Comparison of ENCODE assay signal across 13 cellular contexts in the genomic region with DNA sequence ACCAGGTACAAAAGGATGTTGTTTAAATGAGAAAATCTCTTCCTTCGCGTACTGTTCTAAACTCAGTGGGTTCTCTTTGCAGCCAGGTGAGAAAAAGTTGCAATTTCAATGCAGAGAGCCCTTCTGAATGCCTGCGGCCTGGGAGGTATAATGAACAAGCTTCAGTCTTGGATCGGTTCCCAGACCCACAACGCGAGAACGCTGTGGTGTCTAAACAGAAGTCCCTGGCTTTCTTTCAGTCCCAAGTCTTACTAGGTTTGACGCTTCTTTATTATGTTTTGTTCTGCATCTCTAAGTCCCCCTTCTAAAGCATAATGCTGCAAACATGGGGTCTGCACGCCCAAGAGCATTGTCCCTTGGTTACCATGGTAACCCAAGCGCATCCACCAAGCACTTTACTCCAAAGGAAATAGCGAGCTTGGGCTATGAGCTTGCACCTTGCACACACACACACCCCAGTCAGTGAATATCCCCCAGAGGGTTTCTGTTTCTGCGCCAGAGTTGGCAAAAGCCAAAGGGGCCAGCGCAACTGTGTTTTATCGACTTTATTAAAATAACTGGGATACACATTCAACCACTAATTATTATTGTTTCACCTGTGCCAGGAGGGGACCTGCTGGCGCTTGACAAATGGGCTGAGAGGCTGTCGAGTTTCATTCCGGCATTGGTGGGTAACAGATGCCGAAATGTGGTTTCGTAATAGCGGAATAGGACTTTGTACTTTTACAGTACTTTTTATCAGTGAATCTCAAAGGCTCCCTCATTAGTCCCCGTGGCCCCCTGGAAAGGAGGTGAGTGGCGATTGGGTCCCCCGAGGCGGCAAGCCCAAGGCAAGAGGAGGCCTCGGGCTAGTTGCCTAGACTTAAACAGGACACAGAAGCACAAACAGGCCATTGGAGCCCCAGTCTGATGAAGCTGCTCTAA.
DNase-seq lines count a peak whose midpoint lies in the region; ATAC-seq and TF ChIP-seq lines count a peak whose summit lies in the region.
"Had no signal": no experiment of that assay in that cellular context is flagged by ENCODE, and none has a peak within 500 bp of the region (broad histone marks: within the 10 kb centered on the region; RNA-seq: fewer than 3 reads in every experiment).

No MANE protein-coding gene starts in this region.

- ATAC-seq in HG03520 (IDR thresholded peaks at IDR 0.05; ENCODE audit: unreplicated experiment) = no peak
- ATAC-seq: left ventricle myocardium superior had no signal

- in situ Hi-C loops in mammary epithelial cell (cut with MboI; ENCODE audit: low sequenced_read_pairs in 2 of 2) = no loop called here

- peaks cover 5% of the 10 kb centered on the region for H3K27me3 Mint-ChIP-seq in neural progenitor cell (ENCODE audit: insufficient read depth, low read depth)

- dilution Hi-C loops in mammary epithelial cell (cut with HindIII; ENCODE audit: low sequenced_read_pairs) = no loop called here

- H3K36me3 ChIP-seq in mammary epithelial cell (ENCODE audit: insufficient read depth, low read length) (no peaks in the 10 kb centered on the region), neural progenitor cell (no peaks in the 10 kb centered on the region), spleen (no peaks in the 10 kb centered on the region), Peyer's patch (no peaks in the 10 kb centered on the region)

- TF ChIP-seq POLR2A in spleen (IDR thresholded peaks at IDR 0.05) (no peak), Peyer's patch (IDR thresholded peaks at IDR 0.05) (no peak)

- no peak overlapping the region for H3K4me3 Mint-ChIP-seq in neural progenitor cell
- H3K4me3 Mint-ChIP-seq: activated naive CD4-positive, alpha-beta T cell treated with anti-CD3 and anti-CD28 coated beads, Interleukin-2, amount 50 U/mL, for 24 hours; CD4-positive, CD25-positive, alpha-beta regulatory T cell had no signal

- H3K27me3 ChIP-seq in mammary epithelial cell (ENCODE audit: insufficient read depth, low read length) = no peaks in the 10 kb centered on the region
- no peaks in the 10 kb centered on the region for H3K27me3 ChIP-seq in neural progenitor cell
- peaks cover 0 to 4% (median 0%) of the 10 kb centered on the region in 7 donors for H3K27me3 ChIP-seq in spleen (replicated peaks in 1 of 7)
- H3K27me3 ChIP-seq in Peyer's patch = no peaks in the 10 kb centered on the region

- H3K9ac ChIP-seq in mammary epithelial cell (ENCODE audit: insufficient read depth, low read length) (peak overlapping the region; percentile 54), neural progenitor cell (no peak overlapping the region)

- peak overlapping the region; percentile 82 for H3K27ac Mint-ChIP-seq in neural progenitor cell
- H3K27ac Mint-ChIP-seq: activated naive CD4-positive, alpha-beta T cell treated with anti-CD3 and anti-CD28 coated beads, Interleukin-2, amount 50 U/mL, for 24 hours; CD4-positive, CD25-positive, alpha-beta regulatory T cell had no signal

- H3K4me1 Mint-ChIP-seq in neural progenitor cell = peaks cover 24% of the 10 kb centered on the region
- H3K4me1 Mint-ChIP-seq: activated naive CD4-positive, alpha-beta T cell treated with anti-CD3 and anti-CD28 coated beads, Interleukin-2, amount 50 U/mL, for 24 hours; CD4-positive, CD25-positive, alpha-beta regulatory T cell had no signal

- CTCF ChIA-PET in mammary epithelial cell (lab: Charles Lee; ENCODE audit: low non-redundant PET) = no interaction called here

- H3K36me3 Mint-ChIP-seq in neural progenitor cell = no peaks in the 10 kb centered on the region
- H3K36me3 Mint-ChIP-seq: activated naive CD4-positive, alpha-beta T cell treated with anti-CD3 and anti-CD28 coated beads, Interleukin-2, amount 50 U/mL, for 24 hours; CD4-positive, CD25-positive, alpha-beta regulatory T cell had no signal

- H3F3A ChIP-seq in neural progenitor cell (ENCODE audit: low read depth) = no peaks in the 10 kb centered on the region

- H3K9me3 Mint-ChIP-seq in neural progenitor cell = no peaks in the 10 kb centered on the region
- H3K9me3 Mint-ChIP-seq: activated naive CD4-positive, alpha-beta T cell treated with anti-CD3 and anti-CD28 coated beads, Interleukin-2, amount 50 U/mL, for 24 hours had no signal

- no peaks in the 10 kb centered on the region for H3K9me3 ChIP-seq in mammary epithelial cell (replicated peaks; ENCODE audit: insufficient read depth, low read length)
- no peaks in the 10 kb centered on the region for H3K9me3 ChIP-seq in neural progenitor cell (ENCODE audit: low read depth)
- H3K9me3 ChIP-seq in spleen = peaks cover 0 to 4% (median 0%) of the 10 kb centered on the region in 8 donors
- H3K9me3 ChIP-seq in Peyer's patch = no peaks in the 10 kb centered on the region

- H3K4me3 ChIP-seq in mammary epithelial cell (replicated peaks in 1 of 3; ENCODE audit: insufficient read depth in 1 of 3, low read depth in 2 of 3, low read length in 3 of 3) (peak overlapping the region in 1 of 3 experiments; percentile 10), neural progenitor cell (no peak overlapping the region), spleen (no peak overlapping the region), Peyer's patch (no peak overlapping the region)

- H4K20me1 ChIP-seq in mammary epithelial cell (ENCODE audit: insufficient read depth, low read length) (no peaks in the 10 kb centered on the region), neural progenitor cell (ENCODE audit: low read depth) (no peaks in the 10 kb centered on the region)

- DNase-seq in DMS79 (lab: John Stamatoyannopoulos, UW) (peak; percentile 91), NCI-H2227 (lab: John Stamatoyannopoulos, UW; ENCODE audit: unreplicated experiment) (peak; percentile 83), mammary epithelial cell (peak; percentile 79), neural progenitor cell (ENCODE audit: low spot score) (peak; percentile 61), GM19240 (ENCODE audit: insufficient read length, low spot score) (no peak), spleen (no peak), Peyer's patch (no peak)
- DNase-seq: activated CD4-positive, alpha-beta T cell treated with anti-CD3 and anti-CD28 coated beads for 1 hour; CD4-positive, CD25-positive, alpha-beta regulatory T cell; erythroblast; left ventricle myocardium superior had no signal

- H3K4me2 ChIP-seq in mammary epithelial cell (ENCODE audit: insufficient read depth, low read depth, low read length) = peak overlapping the region; percentile 66
- no peak overlapping the region for H3K4me2 ChIP-seq in neural progenitor cell

- H3K27ac ChIP-seq in mammary epithelial cell (ENCODE audit: insufficient read depth, low read depth, low read length) (peak overlapping the region; percentile 52), neural progenitor cell (no peak overlapping the region), spleen (no peak overlapping the region), Peyer's patch (no peak overlapping the region)

- H2AFZ ChIP-seq in mammary epithelial cell (ENCODE audit: low read depth, low read length) = peak overlapping the region; percentile 55
- no peak overlapping the region for H2AFZ ChIP-seq in neural progenitor cell (replicated peaks)

- BruUV-seq in mammary epithelial cell (replicated peaks; lab: Mats Ljungman, UMichigan) = no TSS peak

- TF ChIP-seq CTCF in mammary epithelial cell (conservative IDR thresholded peaks at IDR 0.05 in 1 of 2, IDR thresholded peaks at IDR 0.05 in 1 of 2; ENCODE audit: extremely low read depth in 1 of 2, insufficient read depth in 1 of 2, low read depth in 1 of 2, low read length in 2 of 2) (no peak), neural progenitor cell (IDR thresholded peaks at IDR 0.05) (no peak), spleen (IDR thresholded peaks at IDR 0.05 in 8 of 11, conservative IDR thresholded peaks at IDR 0.05 in 3 of 11) (no peak), Peyer's patch (IDR thresholded peaks at IDR 0.05) (no peak)

- WGBS in mammary epithelial cell (ENCODE audit: low coverage, missing lambda C conversion rate) = 9% methylated on average over 21 of the region's 25 CpGs
- WGBS in spleen, 5 donors = 84 to 89% (median 85%) methylated on average over 25 of the region's 25 CpGs

- H3K79me2 ChIP-seq in mammary epithelial cell (ENCODE audit: insufficient read depth, low read length) (no peaks in the 10 kb centered on the region), neural progenitor cell (ENCODE audit: low read depth) (no peaks in the 10 kb centered on the region)

- intact Hi-C loops in mammary epithelial cell (cut with micrococcal nuclease) = no loop called here
- intact Hi-C loops in spleen (cut with DNase I; ENCODE audit: low total_unique reads) = no loop called here

- peaks cover 37% of the 10 kb centered on the region for H3K4me1 ChIP-seq in mammary epithelial cell (ENCODE audit: insufficient read depth, low read length)
- no peaks in the 10 kb centered on the region for H3K4me1 ChIP-seq in neural progenitor cell
- no peaks in the 10 kb centered on the region for H3K4me1 ChIP-seq in spleen
- no peaks in the 10 kb centered on the region for H3K4me1 ChIP-seq in Peyer's patch

Comparison
In these comparisons a context has a peak if more than half of its experiments do, and no peak if none do; other contexts are left out.
1. DNase-seq: peak in DMS79 (single experiment), NCI-H2227 (single experiment), mammary epithelial cell (single experiment) and neural progenitor cell (single experiment); none in GM19240 (single experiment), spleen (single experiment) and Peyer's patch (0 of 3).